In genomic region chr15:89813381-89814111, GRCh38 we compare ENCODE assay signal across 11 cellular contexts. TPM values are rescaled to one million over a fixed set of nuclear protein-coding genes. Genes with fewer than 3 reads are reported as not detected.
DNase-seq lines count a peak whose midpoint lies in the region; ATAC-seq and TF ChIP-seq lines count a peak whose summit lies in the region.
"Had no signal": no experiment of that assay in that cellular context is flagged by ENCODE, and none has a peak within 500 bp of the region (broad histone marks: within the 10 kb centered on the region; RNA-seq: fewer than 3 reads in every experiment).

No MANE protein-coding gene starts in this region.

- no peaks in the 10 kb centered on the region for H3K36me3 ChIP-seq in heart left ventricle
- H3K36me3 ChIP-seq in brain microvascular endothelial cell (replicated peaks), result no peaks in the 10 kb centered on the region
- H3K36me3 ChIP-seq in mesodermal cell (ENCODE audit: control insufficient read depth, insufficient read depth, low read length), result no peaks in the 10 kb centered on the region
- no peaks in the 10 kb centered on the region for H3K36me3 ChIP-seq in upper lobe of left lung
- peaks cover 0 to 4% of the 10 kb centered on the region in 2 donors for H3K36me3 ChIP-seq in left lung

- DNase-seq in heart left ventricle, result no peak
- DNase-seq in cardiac septum (ENCODE audit: low spot score), result no peak
- DNase-seq in brain microvascular endothelial cell, result no peak
- no peak for DNase-seq in upper lobe of left lung
- DNase-seq in NCI-H1694 treated with DMSO at 0.1 percent for 48 hours (lab: John Stamatoyannopoulos, UW), result no peak
- no peak for DNase-seq in left lung
- DNase-seq: activated CD4-positive, CD25-positive, alpha-beta regulatory T cell; cortex of kidney; DMS 273 treated with DMSO at 0.1 percent for 48 hours had no signal

- H3K9me3 ChIP-seq in heart left ventricle (peaks cover 0 to 6% (median 0%) of the 10 kb centered on the region in 12 donors), mesodermal cell (ENCODE audit: control insufficient read depth, low read length) (peaks cover 10% of the 10 kb centered on the region), upper lobe of left lung (no peaks in the 10 kb centered on the region), left lung (no peaks in the 10 kb centered on the region)

- TF ChIP-seq CTCF in heart left ventricle (IDR thresholded peaks at IDR 0.05) (no peak), brain microvascular endothelial cell (IDR thresholded peaks at IDR 0.05; ENCODE audit: low read depth, low read length, missing control alignments) (no peak), upper lobe of left lung (IDR thresholded peaks at IDR 0.05) (no peak), left lung (IDR thresholded peaks at IDR 0.05) (no peak)

- H3K27ac ChIP-seq in heart left ventricle, result peak overlapping the region in 2 of 12 donors; percentile 66 to 78
- no peak overlapping the region for H3K27ac ChIP-seq in brain microvascular endothelial cell
- H3K27ac ChIP-seq in mesodermal cell (ENCODE audit: low read depth, low read length, severe bottlenecking), result no peak overlapping the region
- H3K27ac ChIP-seq in upper lobe of left lung, result peak overlapping the region; percentile 59 to 89 (median 82)
- peak overlapping the region in 1 of 2 donors; percentile 96 for H3K27ac ChIP-seq in left lung

- intact Hi-C loops in heart left ventricle (cut with DNase I), result no loop called here
- intact Hi-C loops in cardiac septum (cut with DNase I), result no loop called here
- intact Hi-C loops in left lung (cut with DNase I), result no loop called here

- TF ChIP-seq EP300 in upper lobe of left lung (IDR thresholded peaks at IDR 0.05), result no peak

- WGBS in heart left ventricle, 4 donors, result 71 to 90% (median 79%) methylated on average over 12 to 13 of the region's 13 CpGs
- WGBS in mesodermal cell (ENCODE audit: insufficient coverage in 2 of 2), 2 experiments, result 93 to 100% methylated on average over 4 to 7 of the region's 13 CpGs
- 81 to 88% methylated on average over 5 to 13 of the region's 13 CpGs for WGBS in upper lobe of left lung, 2 donors

- H3K4me3 ChIP-seq in heart left ventricle, result peak overlapping the region in 10 of 12 donors; percentile 46 to 69 (median 54)
- peak overlapping the region; percentile 74 for H3K4me3 ChIP-seq in brain microvascular endothelial cell (ENCODE audit: low read depth, low read length)
- peak overlapping the region; percentile 44 for H3K4me3 ChIP-seq in mesodermal cell (ENCODE audit: extremely low read depth, insufficient read depth, low read length, poor library complexity, severe bottlenecking)
- peak overlapping the region in 3 of 4 donors; percentile 49 to 60 (median 51) for H3K4me3 ChIP-seq in upper lobe of left lung
- H3K4me3 ChIP-seq in left lung, result peak overlapping the region in 1 of 2 donors; percentile 60

- TF ChIP-seq POLR2A in heart left ventricle (IDR thresholded peaks at IDR 0.05), result no peak
- TF ChIP-seq POLR2A in upper lobe of left lung (IDR thresholded peaks at IDR 0.05), result no peak

- H3K4me1 ChIP-seq in heart left ventricle, result peaks cover 0 to 44% (median 12%) of the 10 kb centered on the region in 12 donors
- H3K4me1 ChIP-seq in mesodermal cell (ENCODE audit: control insufficient read depth, insufficient read depth, low read length, poor library complexity, severe bottlenecking), result peaks cover 9% of the 10 kb centered on the region
- H3K4me1 ChIP-seq in upper lobe of left lung, result peaks cover 5 to 21% (median 17%) of the 10 kb centered on the region in 4 donors
- H3K4me1 ChIP-seq in left lung, result peaks cover 0 to 41% of the 10 kb centered on the region in 2 donors

- H3K27me3 ChIP-seq in heart left ventricle, result peaks cover 8 to 39% (median 22%) of the 10 kb centered on the region in 9 donors
- H3K27me3 ChIP-seq in brain microvascular endothelial cell (replicated peaks), result no peaks in the 10 kb centered on the region
- peaks cover 0 to 12% (median 9%) of the 10 kb centered on the region in 4 donors for H3K27me3 ChIP-seq in upper lobe of left lung
- peaks cover 14 to 49% of the 10 kb centered on the region in 2 donors for H3K27me3 ChIP-seq in left lung

- in situ Hi-C loops in brain microvascular endothelial cell (cut with HindIII; ENCODE audit: low pct_ligation_motif_present, low sequenced_read_pairs), result no loop called here

- ATAC-seq in heart left ventricle (no peak), upper lobe of left lung (ENCODE audit: low FRiP score in 2 of 2) (peak in 1 of 2 donors; percentile 15), left lung (no peak), GM19452 (IDR thresholded peaks at IDR 0.05; ENCODE audit: unreplicated experiment) (no peak)

RNA-seq across cellular contexts. Expression of gene ANPEP, which starts 1.1 kb away (rescaled TPM):
- total RNA-seq in heart left ventricle, result 10 to 100 TPM in 3 of 9 donors, 1 to 10 TPM in 6; 1.1 to 37.6 (median 6.7) TPM
- 1 to 10 TPM; 4.6 to 9.2 TPM for polyA plus RNA-seq in heart left ventricle
- 4.3 TPM for total RNA-seq in cardiac septum
- 12.1 TPM for polyA plus RNA-seq in mesodermal cell (2013, experiment 1 of 2)
- 14.6 TPM for polyA plus RNA-seq in mesodermal cell (2013, experiment 2 of 2)
- 100 to 1,000 TPM in 3 of 6 donors, 10 to 100 TPM in 3; 52.7 to 201 (median 98.9) TPM for total RNA-seq in upper lobe of left lung
- 100 to 1,000 TPM in 1 of 2 donors, 10 to 100 TPM in 1; 27.2 to 139 TPM for total RNA-seq in left lung

RNA-seq across cellular contexts. Expression of gene MESP2, which starts 37.4 kb away (rescaled TPM):
- total RNA-seq in heart left ventricle (under 1 TPM in 3 of 9 donors, not detected in 6; 0.16 to 0.64 (median 0.52) TPM), cardiac septum (0.19 TPM), upper lobe of left lung (under 1 TPM in 1 of 6 donors, not detected in 5; 0.26 TPM), left lung (under 1 TPM in 1 of 2 donors, not detected in 1; 0.35 TPM)
- polyA plus RNA-seq in heart left ventricle, result under 1 TPM in 1 of 2 donors, not detected in 1; 0.65 TPM
- polyA plus RNA-seq in mesodermal cell (2013, experiment 1 of 2), result 0.55 TPM
- polyA plus RNA-seq in mesodermal cell (2013, experiment 2 of 2), result 0.61 TPM

Comparison
In these comparisons a context has a peak if more than half of its experiments do, and no peak if none do; other contexts are left out.
1. H3K27ac ChIP-seq: peak in upper lobe of left lung (4 of 4); none in brain microvascular endothelial cell (single experiment) and mesodermal cell (single experiment).